Comparison of ENCODE assay signal across 35 cellular contexts in genomic region chr15:76894174-76894573, GRCh38.
"Had no signal": no experiment of that assay in that cellular context is flagged by ENCODE, and none has a peak within 500 bp of the region (broad histone marks: within the 10 kb centered on the region; RNA-seq: fewer than 3 reads in every experiment).

No MANE protein-coding gene starts in this region.

- H3K9me3 Mint-ChIP-seq: activated T-helper 17 cell treated with anti-CD3 and anti-CD28 coated beads, Interleukin-2, amount 50 U/mL, for 72 hours had no signal

- H3K4me2 ChIP-seq: hepatocyte had no signal

- H3K27me3 Mint-ChIP-seq: activated CD4-positive, alpha-beta memory T cell treated with anti-CD3 and anti-CD28 coated beads for 36 hours; activated CD4-positive, alpha-beta T cell treated with anti-CD3 and anti-CD28 coated beads for 36 hours; activated CD4-positive, alpha-beta T cell treated with anti-CD3 and anti-CD28 coated beads, Interleukin-2, amount 10 ng/mL, durations not matched to agents 24 days and 14 days; activated CD8-positive, alpha-beta memory T cell treated with anti-CD3 and anti-CD28 coated beads, Interleukin-2, amount 10 ng/mL, durations not matched to agents 7 days and 5 days; activated naive CD8-positive, alpha-beta T cell treated with anti-CD3 and anti-CD28 coated beads, Interleukin-2, amount 10 ng/mL, durations not matched to agents 7 days and 5 days; activated T-helper 17 cell treated with anti-CD3 and anti-CD28 coated beads, Interleukin-2, amount 50 U/mL, for 72 hours had no signal

- H3K4me3 Mint-ChIP-seq: activated CD4-positive, alpha-beta memory T cell treated with anti-CD3 and anti-CD28 coated beads for 36 hours; activated CD4-positive, alpha-beta T cell treated with anti-CD3 and anti-CD28 coated beads for 36 hours; activated CD4-positive, alpha-beta T cell treated with anti-CD3 and anti-CD28 coated beads, Interleukin-2, amount 10 ng/mL, durations not matched to agents 24 days and 14 days; activated CD8-positive, alpha-beta memory T cell treated with anti-CD3 and anti-CD28 coated beads, Interleukin-2, amount 10 ng/mL, durations not matched to agents 7 days and 5 days; activated CD8-positive, alpha-beta T cell treated with anti-CD3 and anti-CD28 coated beads, Interleukin-2, amount 10 ng/mL, durations not matched to agents 7 days and 5 days; activated naive CD8-positive, alpha-beta T cell treated with anti-CD3 and anti-CD28 coated beads, Interleukin-2, amount 10 ng/mL, durations not matched to agents 7 days and 5 days; activated T-helper 17 cell treated with anti-CD3 and anti-CD28 coated beads, Interleukin-2, amount 50 U/mL, for 72 hours; brain; T-helper 1 cell treated with Interleukin-12 subunit alpha and Interleukin-12 subunit beta and Interleukin-4 antibody, amounts not matched to agents 30 μg/mL and 1 μg/mL, for 36 hours; T-helper 2 cell treated with Interferon-gamma antibody and Interleukin-4, amounts not matched to agents 5 μg/mL and 100 μg/mL, for 36 hours had no signal

- H2AFZ ChIP-seq: hepatocyte had no signal

- H3K36me3 ChIP-seq: ascending aorta, breast epithelium, cardiac muscle cell, colonic mucosa, esophagus squamous epithelium had no signal

- H3K27me3 ChIP-seq: ascending aorta, breast epithelium, cardiac muscle cell, colonic mucosa, esophagus squamous epithelium, gastroesophageal sphincter, heart right ventricle, hepatocyte had no signal

- H3K4me3 ChIP-seq: ascending aorta, breast epithelium, cardiac muscle cell, colonic mucosa, esophagus squamous epithelium, gastroesophageal sphincter, heart right ventricle, hepatocyte had no signal

- ATAC-seq: activated CD4-positive, alpha-beta T cell treated with anti-CD3 and anti-CD28 coated beads for 36 hours; activated CD8-positive, alpha-beta memory T cell treated with anti-CD3 and anti-CD28 coated beads, Interleukin-2, amount 10 ng/mL, durations not matched to agents 7 days and 5 days; activated CD8-positive, alpha-beta T cell treated with anti-CD3 and anti-CD28 coated beads, Interleukin-2, amount 10 ng/mL, durations not matched to agents 7 days and 5 days; activated T-helper 17 cell treated with anti-CD3 and anti-CD28 coated beads, Interleukin-2, amount 50 U/mL, for 72 hours; gastroesophageal sphincter; heart right ventricle had no signal

- FAIRE-seq: endometrium, endothelial cell of umbilical vein had no signal

- H3K4me1 Mint-ChIP-seq: brain had no signal

- H3K27ac Mint-ChIP-seq: activated CD4-positive, alpha-beta memory T cell treated with anti-CD3 and anti-CD28 coated beads for 36 hours; activated CD4-positive, alpha-beta T cell treated with anti-CD3 and anti-CD28 coated beads for 36 hours; activated CD4-positive, alpha-beta T cell treated with anti-CD3 and anti-CD28 coated beads, Interleukin-2, amount 10 ng/mL, durations not matched to agents 24 days and 14 days; activated CD8-positive, alpha-beta memory T cell treated with anti-CD3 and anti-CD28 coated beads, Interleukin-2, amount 10 ng/mL, durations not matched to agents 7 days and 5 days; activated CD8-positive, alpha-beta T cell treated with anti-CD3 and anti-CD28 coated beads, Interleukin-2, amount 10 ng/mL, durations not matched to agents 7 days and 5 days; activated naive CD8-positive, alpha-beta T cell treated with anti-CD3 and anti-CD28 coated beads, Interleukin-2, amount 10 ng/mL, durations not matched to agents 7 days and 5 days; activated T-helper 17 cell treated with anti-CD3 and anti-CD28 coated beads, Interleukin-2, amount 50 U/mL, for 72 hours; brain; T-helper 1 cell treated with Interleukin-12 subunit alpha and Interleukin-12 subunit beta and Interleukin-4 antibody, amounts not matched to agents 30 μg/mL and 1 μg/mL, for 36 hours; T-helper 2 cell treated with Interferon-gamma antibody and Interleukin-4, amounts not matched to agents 5 μg/mL and 100 μg/mL, for 36 hours had no signal

- H3K4me1 ChIP-seq: ascending aorta, breast epithelium, colonic mucosa, gastroesophageal sphincter, heart right ventricle had no signal

- H3K9me3 ChIP-seq: breast epithelium, colonic mucosa, esophagus squamous epithelium, gastroesophageal sphincter had no signal

- DNase-seq: activated CD4-positive, alpha-beta memory T cell treated with anti-CD3 and anti-CD28 coated beads for 36 hours; activated CD4-positive, alpha-beta T cell treated with anti-CD3 and anti-CD28 coated beads for 36 hours; activated CD4-positive, CD25-positive, alpha-beta regulatory T cell; activated CD4-positive, CD25-positive, alpha-beta regulatory T cell treated with anti-CD3 and anti-CD28 coated beads, Interleukin-2, amount 50 U/mL, for 72 hours; activated CD8-positive, alpha-beta memory T cell treated with anti-CD3 and anti-CD28 coated beads, Interleukin-2, amount 10 ng/mL, durations not matched to agents 7 days and 5 days; activated CD8-positive, alpha-beta memory T cell treated with anti-CD3 and anti-CD28 coated beads, Interleukin-2, amount 50 U/mL, for 4 hours; activated CD8-positive, alpha-beta T cell treated with anti-CD3 and anti-CD28 coated beads, Interleukin-2, amount 10 ng/mL, durations not matched to agents 7 days and 5 days; activated effector memory CD4-positive, alpha-beta T cell treated with Interleukin-2 at 50 U/mL for 16 hours; activated gamma-delta T cell treated with Interleukin-2 at 50 U/mL for 16 hours; activated naive CD4-positive, alpha-beta T cell treated with anti-CD3 and anti-CD28 coated beads, Interleukin-2, amount 50 U/mL, for 16 hours; activated naive CD4-positive, alpha-beta T cell treated with Interleukin-2 at 50 U/mL for 16 hours; activated naive CD8-positive, alpha-beta T cell treated with anti-CD3 and anti-CD28 coated beads, Interleukin-2, amount 10 ng/mL, durations not matched to agents 7 days and 5 days; activated T-cell treated with anti-CD3 and anti-CD28 coated beads, Interleukin-2, amount 50 U/mL, for 1 hour; central memory CD4-positive, alpha-beta T cell; cerebellar nuclear complex; colonic mucosa; effector CD8-positive, alpha-beta T cell; esophagus squamous epithelium; foreskin melanocyte; heart right ventricle; T1000; WERI-Rb-1 had no signal

- H3K27ac ChIP-seq: ascending aorta, breast epithelium, cardiac muscle cell, colonic mucosa, epithelial cell of prostate, esophagus squamous epithelium, gastroesophageal sphincter, heart right ventricle, hepatocyte, WERI-Rb-1 had no signal
